In the genomic region with DNA sequence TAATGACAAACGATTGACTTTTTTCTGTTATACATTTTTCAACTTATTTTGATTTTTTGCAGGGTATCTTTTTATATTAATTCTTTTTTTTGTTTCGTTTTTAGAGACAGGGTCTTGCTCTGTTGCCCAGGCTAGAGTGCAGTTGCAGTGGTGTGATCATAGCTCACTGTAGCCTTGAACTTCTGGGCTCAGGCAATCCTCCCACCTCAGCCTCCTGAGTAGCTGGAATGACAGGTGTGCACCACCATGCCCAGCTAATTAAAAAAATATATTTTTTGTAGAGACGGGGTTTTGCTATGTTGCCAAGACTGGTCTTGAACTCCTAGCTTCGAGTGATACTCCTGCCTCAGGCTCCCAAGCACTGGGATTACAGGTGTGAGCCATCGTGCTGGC, we compare ENCODE assay signal across 25 cellular contexts.
DNase-seq lines count a peak whose midpoint lies in the region; ATAC-seq, FAIRE-seq and TF ChIP-seq lines count a peak whose summit lies in the region.
"Had no signal": no experiment of that assay in that cellular context is flagged by ENCODE, and none has a peak within 500 bp of the region (broad histone marks: within the 10 kb centered on the region; RNA-seq: fewer than 3 reads in every experiment).

No MANE protein-coding gene starts in this region.

- no peak for TF ChIP-seq POLR2A in A549 (IDR thresholded peaks at IDR 0.05; ENCODE audit: low read length)
- TF ChIP-seq POLR2A in sigmoid colon (IDR thresholded peaks at IDR 0.05) = no peak

- no peaks in the 10 kb centered on the region for H4K20me1 ChIP-seq in hepatocyte (ENCODE audit: insufficient read depth, poor library complexity, severe bottlenecking)
- H4K20me1 ChIP-seq: BLaER1 had no signal

- H3K9me3 Mint-ChIP-seq in Calu3 (ENCODE audit: low read depth, unreplicated experiment) = no peaks in the 10 kb centered on the region
- H3K9me3 Mint-ChIP-seq: CD8-positive, alpha-beta memory T cell had no signal

- no peak for TF ChIP-seq RAD21 in A549 (conservative IDR thresholded peaks at IDR 0.05 in 1 of 2, IDR thresholded peaks at IDR 0.05 in 1 of 2)

- H3K27ac ChIP-seq in 22Rv1 (peak overlapping the region; percentile 38), A549 (no peak overlapping the region), hepatocyte (peak overlapping the region; percentile 67), sigmoid colon (no peak overlapping the region)
- H3K27ac ChIP-seq: BLaER1 had no signal

- CTCF ChIA-PET in A549 (lab: Yijun Ruan, JAX) (interaction anchor here (1.3 kb wide), 1 partner anchor 10 kb away, joined by 3 read pairs; no protein-coding TSS in a partner anchor), Calu3 (lab: Charles Lee) (no interaction called here)

- H3K36me3 ChIP-seq in hepatocyte (replicated peaks; ENCODE audit: insufficient read depth, low read depth) = no peaks in the 10 kb centered on the region
- no peaks in the 10 kb centered on the region for H3K36me3 ChIP-seq in sigmoid colon
- H3K36me3 ChIP-seq: BE2C had no signal

- peak overlapping the region; percentile 41 for H3K27ac Mint-ChIP-seq in Calu3 (ENCODE audit: unreplicated experiment)
- H3K27ac Mint-ChIP-seq: CD14-positive monocyte; CD4-positive, alpha-beta memory T cell; CD4-positive, CD25-positive, alpha-beta regulatory T cell; CD8-positive, alpha-beta memory T cell had no signal

- POLR2A ChIA-PET in A549 (lab: Yijun Ruan, JAX) = no interaction called here

- DNase-seq in A549 (ENCODE audit: low read depth in 1 of 2, low spot score in 1 of 2) (no peak), Calu3 (no peak), hepatocyte (ENCODE audit: low spot score) (no peak), sigmoid colon (no peak), NCI-H345 (lab: John Stamatoyannopoulos, UW) (no peak)
- DNase-seq: ACHN; BE2C; C1 segment of cervical spinal cord; CD4-positive, alpha-beta memory T cell; CD4-positive, CD25-positive, alpha-beta regulatory T cell; CD8-positive, alpha-beta memory T cell; COR-L47; DMS 273 treated with DMSO at 0.1 percent for 48 hours; DMS153; DMS79; DND-41; EL; GDM1 had no signal

- ATAC-seq in A549 (no peak), GM19023 (IDR thresholded peaks at IDR 0.05; ENCODE audit: unreplicated experiment) (no peak)

- no peaks in the 10 kb centered on the region for H3K36me3 Mint-ChIP-seq in Calu3 (ENCODE audit: insufficient read depth, unreplicated experiment)
- H3K36me3 Mint-ChIP-seq: CD14-positive monocyte; CD4-positive, alpha-beta memory T cell; CD4-positive, CD25-positive, alpha-beta regulatory T cell; CD8-positive, alpha-beta memory T cell had no signal

- BruUV-seq in Calu3 (replicated peaks; lab: Mats Ljungman, UMichigan) = no TSS peak

- no peaks in the 10 kb centered on the region for H3K9me2 ChIP-seq in hepatocyte (replicated peaks; ENCODE audit: insufficient read depth)

- intact Hi-C loops in Calu3 (cut with micrococcal nuclease; ENCODE audit: unreplicated experiment) (no loop called here), sigmoid colon (cut with DNase I) (no loop called here)

- H3K4me3 Mint-ChIP-seq in Calu3 (ENCODE audit: low read depth, unreplicated experiment) = no peak overlapping the region
- H3K4me3 Mint-ChIP-seq: CD14-positive monocyte; CD4-positive, alpha-beta memory T cell; CD4-positive, CD25-positive, alpha-beta regulatory T cell; CD8-positive, alpha-beta memory T cell had no signal

- no peaks in the 10 kb centered on the region for H3K79me2 ChIP-seq in hepatocyte

- 0 out of 3 replicates have a peak overlapping the region, but pooled peaks have one; percentile 5 for H3K4me2 ChIP-seq in A549
- H3K4me2 ChIP-seq in hepatocyte = no peak overlapping the region
- H3K4me2 ChIP-seq: BLaER1 had no signal

- H3K27me3 Mint-ChIP-seq in Calu3 (ENCODE audit: unreplicated experiment) = no peaks in the 10 kb centered on the region
- H3K27me3 Mint-ChIP-seq: CD4-positive, CD25-positive, alpha-beta regulatory T cell had no signal

- no peak for FAIRE-seq in A549 (lab: Jason Lieb, UNC)
- FAIRE-seq: GM12878, GM12892, GM18507 had no signal

- TF ChIP-seq CTCF in 22Rv1 (IDR thresholded peaks at IDR 0.05) (no peak), A549 (IDR thresholded peaks at IDR 0.05) (no peak), Calu3 (IDR thresholded peaks at IDR 0.05; ENCODE audit: unreplicated experiment) (no peak), hepatocyte (IDR thresholded peaks at IDR 0.05; ENCODE audit: poor library complexity) (no peak), sigmoid colon (IDR thresholded peaks at IDR 0.05) (no peak)

- WGBS in A549 (ENCODE audit: missing lambda C conversion rate) = 83% methylated on average over 5 of the region's 5 CpGs
- WGBS in hepatocyte (ENCODE audit: low lambda C conversion rate, missing lambda C conversion rate) = 78% methylated on average over 5 of the region's 5 CpGs
- 58 to 84% methylated on average over 5 of the region's 5 CpGs for WGBS in sigmoid colon, 2 donors

- H3K27me3 ChIP-seq in hepatocyte (no peaks in the 10 kb centered on the region), sigmoid colon (no peaks in the 10 kb centered on the region)
- H3K27me3 ChIP-seq: BE2C, BLaER1 had no signal

- H3K9me3 ChIP-seq in A549 (no peaks in the 10 kb centered on the region), hepatocyte (ENCODE audit: low read depth) (no peaks in the 10 kb centered on the region), sigmoid colon (no peaks in the 10 kb centered on the region)
- H3K9me3 ChIP-seq: BE2C, BLaER1 had no signal

- H3K4me1 Mint-ChIP-seq in Calu3 (ENCODE audit: low read depth, unreplicated experiment) = peaks cover 14% of the 10 kb centered on the region
- H3K4me1 Mint-ChIP-seq: CD14-positive monocyte; CD4-positive, CD25-positive, alpha-beta regulatory T cell; CD8-positive, alpha-beta memory T cell had no signal

- TF ChIP-seq EP300 in A549 (IDR thresholded peaks at IDR 0.05) (no peak), sigmoid colon (IDR thresholded peaks at IDR 0.05) (no peak)

- H3K4me3 ChIP-seq in A549 (no peak overlapping the region), hepatocyte (no peak overlapping the region), sigmoid colon (no peak overlapping the region)
- H3K4me3 ChIP-seq: BLaER1, GM12878 had no signal

- H3K4me1 ChIP-seq in A549 (peaks cover 11% of the 10 kb centered on the region), hepatocyte (ENCODE audit: insufficient read depth) (peaks cover 27% of the 10 kb centered on the region), sigmoid colon (peaks cover 0 to 5% (median 0%) of the 10 kb centered on the region in 4 donors)
- H3K4me1 ChIP-seq: BLaER1 had no signal

- H2AFZ ChIP-seq in hepatocyte = no peak overlapping the region

TF ChIP-seq in A549, 52 proteins besides CTCF, POLR2A, EP300 and RAD21:
- TF ChIP-seq, protein P1, sequence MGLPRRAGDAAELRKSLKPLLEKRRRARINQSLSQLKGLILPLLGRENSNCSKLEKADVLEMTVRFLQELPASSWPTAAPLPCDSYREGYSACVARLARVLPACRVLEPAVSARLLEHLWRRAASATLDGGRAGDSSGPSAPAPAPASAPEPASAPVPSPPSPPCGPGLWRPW (IDR thresholded peaks at IDR 0.05) = no peak
- no peak for TF ChIP-seq GATA3 (IDR thresholded peaks at IDR 0.05; ENCODE audit: borderline replicate concordance)
- no peak for TF ChIP-seq EHMT2 (IDR thresholded peaks at IDR 0.05; ENCODE audit: low read depth)
- TF ChIP-seq NPAS2 (CRISPR knock-in tag; IDR thresholded peaks at IDR 0.05; ENCODE audit: borderline replicate concordance) = no peak
- no peak for TF ChIP-seq POLR2AphosphoS2 (conservative IDR thresholded peaks at IDR 0.05; ENCODE audit: low read length)
- TF ChIP-seq RARB (CRISPR knock-in tag; IDR thresholded peaks at IDR 0.05) = no peak
- TF ChIP-seq, protein P2, sequence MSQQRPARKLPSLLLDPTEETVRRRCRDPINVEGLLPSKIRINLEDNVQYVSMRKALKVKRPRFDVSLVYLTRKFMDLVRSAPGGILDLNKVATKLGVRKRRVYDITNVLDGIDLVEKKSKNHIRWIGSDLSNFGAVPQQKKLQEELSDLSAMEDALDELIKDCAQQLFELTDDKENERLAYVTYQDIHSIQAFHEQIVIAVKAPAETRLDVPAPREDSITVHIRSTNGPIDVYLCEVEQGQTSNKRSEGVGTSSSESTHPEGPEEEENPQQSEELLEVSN (IDR thresholded peaks at IDR 0.05; ENCODE audit: borderline replicate concordance, low read depth) = no peak
- no peak for TF ChIP-seq FOSL2 (IDR thresholded peaks at IDR 0.05)
- no peak for TF ChIP-seq FOSL2 (CRISPR knock-in tag; IDR thresholded peaks at IDR 0.05)
- TF ChIP-seq HMGXB4 (CRISPR knock-in tag; IDR thresholded peaks at IDR 0.05; ENCODE audit: borderline replicate concordance) = no peak
- TF ChIP-seq CHD2 (IDR thresholded peaks at IDR 0.05; ENCODE audit: low read length, partially characterized antibody) = no peak
- TF ChIP-seq FOSB (CRISPR knock-in tag; IDR thresholded peaks at IDR 0.05) = no peak
TF ChIP-seq in A549: peak in this region for 0.

Comparison
In these comparisons a context has a peak if more than half of its experiments do, and no peak if none do; other contexts are left out.
1. H3K27ac ChIP-seq: peak in 22Rv1 (single experiment) and hepatocyte (single experiment); none in A549 (0 of 2) and sigmoid colon (0 of 4).